Comparison of ENCODE assay signal across 5 cellular contexts in the genomic region with DNA sequence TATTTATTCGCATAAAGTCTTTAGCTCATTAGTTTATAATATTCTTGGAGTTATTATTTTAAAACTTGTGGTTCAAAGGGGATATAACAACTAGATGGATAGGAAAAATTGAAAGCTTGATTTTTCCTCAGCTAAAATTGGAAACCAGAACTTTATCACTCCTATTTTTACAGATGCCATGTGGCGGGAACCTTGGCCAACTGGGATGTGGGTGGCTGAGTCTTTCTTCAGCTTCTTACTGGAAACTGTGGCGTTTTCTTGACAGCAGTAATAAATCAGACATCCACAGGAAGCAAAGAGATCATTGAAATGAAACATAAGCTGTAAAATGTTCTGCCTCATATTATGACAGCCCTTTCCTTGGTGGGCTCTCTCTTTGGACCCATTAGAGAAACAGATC.
"Had no signal": no experiment of that assay in that cellular context is flagged by ENCODE, and none has a peak within 500 bp of the region (broad histone marks: within the 10 kb centered on the region; RNA-seq: fewer than 3 reads in every experiment).

No MANE protein-coding gene starts in this region.

- H3K4me3 ChIP-seq: GM23338 had no signal

- ATAC-seq: GM23338, HepG2 had no signal

- H3K27ac ChIP-seq: HL-60 had no signal

- DNase-seq: H9, HCEC 1CT had no signal
